ENCODE assay signal across 27 cellular contexts in the genomic region with DNA sequence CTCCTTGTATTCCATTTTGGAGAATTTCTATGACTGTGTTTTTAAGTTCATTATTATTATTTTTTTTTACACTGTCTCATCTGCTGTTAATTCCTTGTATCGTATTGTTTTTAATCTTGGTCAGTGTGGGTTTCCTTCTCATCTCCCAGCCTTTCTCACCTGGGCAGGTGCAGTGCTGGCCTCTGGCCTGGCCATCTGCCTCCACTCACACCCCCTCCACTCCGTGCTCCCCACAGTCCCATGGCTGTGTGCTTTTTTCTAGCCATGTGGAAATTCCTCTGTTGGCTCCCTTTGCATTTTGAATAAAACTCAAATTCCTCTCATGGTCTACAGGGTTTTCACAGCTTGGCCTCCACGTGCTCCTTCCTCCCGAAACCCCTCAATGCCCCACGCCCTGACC. TPM values are rescaled to one million over a fixed set of nuclear protein-coding genes. Genes with fewer than 3 reads are reported as not detected.
"Had no signal": no experiment of that assay in that cellular context is flagged by ENCODE, and none has a peak within 500 bp of the region (broad histone marks: within the 10 kb centered on the region; RNA-seq: fewer than 3 reads in every experiment).

No MANE protein-coding gene starts in this region.

- ATAC-seq: mucosa of descending colon; natural killer cell; sciatic nerve; stimulated activated memory B cell treated with anti-CD40 and anti-IgM and Interleukin-4, amounts not matched to agents 10 μg/mL and 1 μg/mL and 100 μg/mL, for 72 hours; upper lobe of right lung had no signal

- H3K36me3 ChIP-seq: colonic mucosa, esophagus squamous epithelium, spleen, tibial artery, upper lobe of right lung, vagina had no signal

- H3K9me3 Mint-ChIP-seq: natural killer cell; neural crest cell; stimulated activated memory B cell treated with anti-CD40 and anti-IgM and Interleukin-4, amounts not matched to agents 10 μg/mL and 1 μg/mL and 100 μg/mL, for 72 hours; stimulated activated naive CD8-positive, alpha-beta T cell treated with anti-CD3 and anti-CD28 coated beads, Interleukin-15, Interleukin-2, amounts not matched to agents 100 ng/mL and 50 ng/mL, for 24 hours had no signal

- DNase-seq: colonic mucosa; dermis blood vessel endothelial cell; esophagus squamous epithelium; head of caudate nucleus; hippocampal formation; kidney glomerular epithelial cell; mammary epithelial cell; natural killer cell; occipital lobe; spleen; stimulated activated CD4-positive, alpha-beta T cell treated with anti-CD3 and anti-CD28 coated beads, Interleukin-15, amount 100 ng/mL, for 24 hours; stimulated activated CD4-positive, alpha-beta T cell treated with anti-CD3 and anti-CD28 coated beads, Interleukin-1b, Interleukin-23, amount 100 ng/mL, for 48 hours; stimulated activated CD4-positive, alpha-beta T cell treated with anti-CD3 and anti-CD28 coated beads, Interleukin-4, amount 100 ng/mL, for 24 hours; tibial artery; upper lobe of right lung had no signal

- H3K36me3 Mint-ChIP-seq: natural killer cell; stimulated activated memory B cell treated with anti-CD40 and anti-IgM and Interleukin-4, amounts not matched to agents 10 μg/mL and 1 μg/mL and 100 μg/mL, for 72 hours had no signal

- H3K27ac ChIP-seq: colonic mucosa, esophagus squamous epithelium, parathyroid adenoma, spleen, tibial artery, upper lobe of right lung, vagina had no signal

- H3K4me3 Mint-ChIP-seq: natural killer cell; neural crest cell; stimulated activated memory B cell treated with anti-CD40 and anti-IgM and Interleukin-4, amounts not matched to agents 10 μg/mL and 1 μg/mL and 100 μg/mL, for 72 hours; stimulated activated naive CD8-positive, alpha-beta T cell treated with anti-CD3 and anti-CD28 coated beads, Interleukin-15, Interleukin-2, amounts not matched to agents 100 ng/mL and 50 ng/mL, for 24 hours had no signal

- H3K27ac Mint-ChIP-seq: natural killer cell; stimulated activated memory B cell treated with anti-CD40 and anti-IgM and Interleukin-4, amounts not matched to agents 10 μg/mL and 1 μg/mL and 100 μg/mL, for 72 hours; stimulated activated naive CD8-positive, alpha-beta T cell treated with anti-CD3 and anti-CD28 coated beads, Interleukin-15, Interleukin-2, amounts not matched to agents 100 ng/mL and 50 ng/mL, for 24 hours had no signal

- H3K4me3 ChIP-seq: colonic mucosa, esophagus squamous epithelium, mucosa of descending colon, spleen, tibial artery, upper lobe of right lung, vagina had no signal

- H2AFZ ChIP-seq: parathyroid adenoma had no signal

- H3K79me2 ChIP-seq: parathyroid adenoma had no signal

- H3K4me1 ChIP-seq: colonic mucosa, parathyroid adenoma, tibial artery, upper lobe of right lung, vagina had no signal

- H3K4me1 Mint-ChIP-seq: stimulated activated memory B cell treated with anti-CD40 and anti-IgM and Interleukin-4, amounts not matched to agents 10 μg/mL and 1 μg/mL and 100 μg/mL, for 72 hours had no signal

- H3K9ac ChIP-seq: parathyroid adenoma had no signal

- H3K9me3 ChIP-seq: colonic mucosa, esophagus squamous epithelium, mucosa of descending colon, spleen, tibial artery, upper lobe of right lung, vagina had no signal

- H3K27me3 ChIP-seq: colonic mucosa, tibial artery, upper lobe of right lung, vagina had no signal

RNA-seq across cellular contexts. Expression of a gene that starts 50.3 kb away (rescaled TPM):
- total RNA-seq: colonic mucosa, dermis blood vessel endothelial cell, epithelial cell of proximal tubule, esophagus squamous epithelium, lower leg skin, mammary epithelial cell, mucosa of descending colon, natural killer cell, neural crest cell, occipital lobe, pulmonary artery endothelial cell, sciatic nerve, skeletal muscle tissue, spleen, temporal lobe, upper lobe of right lung, vagina had no signal
- polyA plus RNA-seq: mammary epithelial cell, spleen had no signal
